Comparison of ENCODE assay signal across 13 cellular contexts in the genomic region with DNA sequence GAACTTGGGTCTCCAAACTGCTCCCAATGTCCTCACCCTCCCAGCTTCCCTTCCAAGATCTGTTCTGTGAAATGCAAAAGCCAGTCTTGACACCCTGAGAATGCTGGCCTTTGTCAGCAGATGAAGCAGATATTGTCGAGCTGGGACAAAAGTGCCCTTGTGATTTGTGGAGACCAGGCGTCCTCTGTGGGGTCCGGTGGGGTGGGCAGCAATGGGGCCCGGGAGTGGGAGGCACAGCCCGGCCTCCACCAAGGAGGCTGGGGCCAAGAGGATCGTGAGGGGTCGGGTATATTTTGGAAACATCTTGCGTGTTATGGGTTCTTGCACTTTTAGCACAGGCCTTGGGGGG.
A peak's percentile ranks its signal among the peaks of the same experiment; 100 is the strongest.
DNase-seq lines count a peak whose midpoint lies in the region; ATAC-seq, FAIRE-seq and TF ChIP-seq lines count a peak whose summit lies in the region.
"Had no signal": no experiment of that assay in that cellular context is flagged by ENCODE, and none has a peak within 500 bp of the region (broad histone marks: within the 10 kb centered on the region; RNA-seq: fewer than 3 reads in every experiment).

No MANE protein-coding gene starts in this region.

- H3K27ac ChIP-seq in GM23338 (ENCODE audit: low read depth) (0 out of 2 replicates have a peak overlapping the region, but pooled peaks have one; percentile 45), GM12878 (ENCODE audit: control insufficient read depth, insufficient read depth) (no peak overlapping the region), rectal smooth muscle tissue (ENCODE audit: low read depth, low read length) (peak overlapping the region; percentile 90), body of pancreas (peak overlapping the region in 2 of 4 donors; percentile 14 to 19)
- H3K27ac ChIP-seq: RWPE1, upper lobe of right lung had no signal

- no peaks in the 10 kb centered on the region for H3K9me2 ChIP-seq in GM23338 (ENCODE audit: insufficient read depth)

- whole genome bisulfite sequencing in GM12878 (ENCODE audit: insufficient coverage, insufficient replicate concordance, low lambda C conversion rate, missing lambda C conversion rate) = 81% methylated on average over 8 of the region's 8 CpGs
- 62 to 68% methylated on average over 4 to 8 of the region's 8 CpGs for WGBS in body of pancreas, 2 donors

- H3K4me2 ChIP-seq in GM23338 (peak overlapping the region; percentile 77), GM12878 (ENCODE audit: control insufficient read depth, insufficient read depth) (no peak overlapping the region)

- H3K27me3 ChIP-seq in GM23338 (ENCODE audit: insufficient read depth) (no peaks in the 10 kb centered on the region), GM12878 (replicated peaks in 1 of 2; ENCODE audit: control insufficient read depth in 2 of 2, insufficient read depth in 2 of 2, low read length in 1 of 2) (no peaks in the 10 kb centered on the region), rectal smooth muscle tissue (ENCODE audit: control insufficient read depth, insufficient read depth, low read length) (no peaks in the 10 kb centered on the region), body of pancreas (no peaks in the 10 kb centered on the region)
- H3K27me3 ChIP-seq: pancreas, upper lobe of right lung had no signal

- CTCF ChIA-PET in GM12878 (lab: Yijun Ruan, JAX) = interaction anchor here (1.7 kb wide), 1 partner anchor 166 kb away, joined by 5 read pairs; no protein-coding TSS in a partner anchor

- H3K4me3 Mint-ChIP-seq in GM23338 = peak overlapping the region; percentile 66
- H3K4me3 Mint-ChIP-seq: CD14-positive monocyte had no signal

- H3K4me1 Mint-ChIP-seq in GM23338 = peaks cover 25% of the 10 kb centered on the region

- BruUV-seq in GM12878 (replicated peaks; lab: Mats Ljungman, UMichigan) = no TSS peak

- H3K36me3 Mint-ChIP-seq in GM23338 (ENCODE audit: low read depth) = peaks cover 16% of the 10 kb centered on the region

- no peaks in the 10 kb centered on the region for H3K36me3 ChIP-seq in GM23338 (ENCODE audit: insufficient read depth)
- peaks cover 3 to 20% of the 10 kb centered on the region in 2 experiments; a peak in 3 of 4 replicates for H3K36me3 ChIP-seq in GM12878 (ENCODE audit: control insufficient read depth in 2 of 2, insufficient read depth in 2 of 2, low read length in 1 of 2)
- peaks cover 12% of the 10 kb centered on the region for H3K36me3 ChIP-seq in rectal smooth muscle tissue (ENCODE audit: control insufficient read depth, insufficient read depth, low read length)
- peaks cover 0 to 2% of the 10 kb centered on the region in 2 donors for H3K36me3 ChIP-seq in body of pancreas (replicated peaks in 1 of 2; ENCODE audit: insufficient read depth in 1 of 2, low read depth in 2 of 2)

- no peak for FAIRE-seq in GM12878 (lab: Jason Lieb, UNC)
- FAIRE-seq: pancreas had no signal

- intact Hi-C loops in GM12878 (cut with micrococcal nuclease; ENCODE audit: unreplicated experiment) (no loop called here), body of pancreas (cut with DNase I) (no loop called here)

- no peak for TF ChIP-seq EP300 in GM12878 (IDR thresholded peaks at IDR 0.05; ENCODE audit: borderline replicate concordance in 1 of 2, control insufficient read depth in 1 of 2, low read depth in 2 of 2, low read length in 2 of 2)

- DNase-seq in GM23338 (ENCODE audit: low spot score) (no peak), GM12878 (ENCODE audit: low read depth, low spot score) (no peak), body of pancreas (no peak), hepatic stellate cell (ENCODE audit: low spot score) (no peak), NCI-H82 treated with DMSO at 0.1 percent for 48 hours (lab: John Stamatoyannopoulos, UW; ENCODE audit: unreplicated experiment) (no peak)
- no peak for DNase-seq in activated CD4-positive, alpha-beta T cell treated with anti-CD3 and anti-CD28 coated beads for 48 hours
- DNase-seq: activated T-cell treated with anti-CD3 and anti-CD28 coated beads, Interleukin-2, amount 50 U/mL, for 1 hour; upper lobe of right lung had no signal

- TF ChIP-seq POLR2A in GM12878 (IDR thresholded peaks at IDR 0.05; ENCODE audit: low read depth, low read length) = no peak
- TF ChIP-seq POLR2A in body of pancreas (IDR thresholded peaks at IDR 0.05) = no peak

- H3K79me2 ChIP-seq in GM23338 (replicated peaks; ENCODE audit: insufficient read depth) (no peaks in the 10 kb centered on the region), GM12878 (ENCODE audit: control insufficient read depth, insufficient read depth, low read length) (no peaks in the 10 kb centered on the region)

- H3K4me1 ChIP-seq in GM23338 (ENCODE audit: insufficient read depth) = peaks cover 10% of the 10 kb centered on the region; the same call in 1 of the 2 replicates
- no peaks in the 10 kb centered on the region; the same call in 1 of the 2 replicates for H3K4me1 ChIP-seq in GM12878 (ENCODE audit: control insufficient read depth, insufficient read depth, low read length)
- peaks cover 13% of the 10 kb centered on the region for H3K4me1 ChIP-seq in rectal smooth muscle tissue (ENCODE audit: control insufficient read depth, insufficient read depth, low read length)
- H3K4me1 ChIP-seq in body of pancreas = peaks cover 16% of the 10 kb centered on the region
- H3K4me1 ChIP-seq: upper lobe of right lung had no signal

- H3K4me3 ChIP-seq in GM23338 (peak overlapping the region; percentile 58), GM12878 (no peak overlapping the region), iPS-18c (ENCODE audit: insufficient read depth, low read depth, low read length) (peak overlapping the region; percentile 36), rectal smooth muscle tissue (ENCODE audit: low read length) (no peak overlapping the region), body of pancreas (no peak overlapping the region)
- H3K4me3 ChIP-seq: pancreas, upper lobe of right lung had no signal

- in situ Hi-C loops in GM12878 (cut with MboI) = no loop called here

- H4K20me1 ChIP-seq in GM23338 (replicated peaks; ENCODE audit: insufficient read depth) (no peaks in the 10 kb centered on the region), GM12878 (ENCODE audit: control insufficient read depth, insufficient read depth) (no peaks in the 10 kb centered on the region; the same call in 1 of the 2 replicates)

- H3F3A ChIP-seq in GM23338 (replicated peaks; ENCODE audit: low read depth) = peaks cover 10% of the 10 kb centered on the region; the same call in 1 of the 2 replicates

- no peak overlapping the region; the same call in 1 of the 2 replicates for H3K27ac Mint-ChIP-seq in GM23338

- H3K9ac ChIP-seq in GM12878 (ENCODE audit: control insufficient read depth, insufficient read depth, low read length) = no peak overlapping the region
- no peak overlapping the region for H3K9ac ChIP-seq in rectal smooth muscle tissue (ENCODE audit: low read length)

- TF ChIP-seq CTCF in GM23338 (conservative IDR thresholded peaks at IDR 0.05; ENCODE audit: low read depth in 2 of 2) (no peak), GM12878 (IDR thresholded peaks at IDR 0.05 in 2 of 3, conservative IDR thresholded peaks at IDR 0.05 in 1 of 3; ENCODE audit: control insufficient read depth in 2 of 3, extremely low read depth in 1 of 3, insufficient read depth in 1 of 3, low read depth in 3 of 3, low read length in 3 of 3) (no peak), body of pancreas (IDR thresholded peaks at IDR 0.05) (no peak)

- no peak for ATAC-seq in GM23338
- ATAC-seq in GM12878 = no peak
- ATAC-seq in body of pancreas = no peak

- RAD21 ChIA-PET in GM12878 (lab: Charles Lee; ENCODE audit: unreplicated experiment) = no interaction called here

- no peaks in the 10 kb centered on the region for H3K9me3 Mint-ChIP-seq in GM23338

- peaks cover 21% of the 10 kb centered on the region for H3K27me3 Mint-ChIP-seq in GM23338 (ENCODE audit: insufficient read depth, low read depth, poor library complexity)

- H2AFZ ChIP-seq in GM23338 (no peak overlapping the region; the same call in 1 of the 2 replicates), GM12878 (ENCODE audit: control insufficient read depth, low read depth, low read length) (no peak overlapping the region)

- POLR2A ChIA-PET in GM12878 (lab: Charles Lee) = interaction anchor here (0.5 to 1.1 kb wide), 2 partner anchors 57 to 89 kb away, joined by 3 to 4 read pairs; no protein-coding TSS in a partner anchor

- SMC1A ChIA-PET in GM12878 (lab: Charles Lee; ENCODE audit: uncharacterized antibody, unreplicated experiment) = no interaction called here

- H3K9me3 ChIP-seq in GM12878 (replicated peaks; ENCODE audit: control insufficient read depth, insufficient read depth, low read length) (no peaks in the 10 kb centered on the region), iPS-18c (ENCODE audit: control insufficient read depth, insufficient read depth, low read length) (no peaks in the 10 kb centered on the region), body of pancreas (no peaks in the 10 kb centered on the region)
- H3K9me3 ChIP-seq: pancreas, upper lobe of right lung had no signal

- TF ChIP-seq RAD21 in GM12878 (IDR thresholded peaks at IDR 0.05; ENCODE audit: insufficient read depth, low read depth, low read length) = no peak

TF ChIP-seq in GM23338, 12 proteins besides CTCF, POLR2A, EP300 and RAD21 (continues in another document):
- no peak for TF ChIP-seq NANOG (IDR thresholded peaks at IDR 0.05; ENCODE audit: borderline replicate concordance)
- no peak for TF ChIP-seq ETS1 (IDR thresholded peaks at IDR 0.05)
- TF ChIP-seq EZH2 (IDR thresholded peaks at IDR 0.05; ENCODE audit: low read depth, unreplicated experiment) = no peak

TF ChIP-seq in GM12878, 131 proteins besides CTCF, POLR2A, EP300 and RAD21:
- TF ChIP-seq SREBF1 (IDR thresholded peaks at IDR 0.05; ENCODE audit: low read length) (no peak), POLR2AphosphoS5 (IDR thresholded peaks at IDR 0.05; ENCODE audit: low read length) (0 out of 2 replicates have a peak, but pooled peaks have one; percentile 33)

Comparison
In these comparisons a context has a peak if more than half of its experiments do, and no peak if none do; other contexts are left out.
1. H3K4me3 ChIP-seq: peak in GM23338 (single experiment) and iPS-18c (single experiment); none in GM12878 (single experiment), rectal smooth muscle tissue (single experiment) and body of pancreas (0 of 2).